9 cellular contexts compared by ENCODE assay signal in the genomic region with DNA sequence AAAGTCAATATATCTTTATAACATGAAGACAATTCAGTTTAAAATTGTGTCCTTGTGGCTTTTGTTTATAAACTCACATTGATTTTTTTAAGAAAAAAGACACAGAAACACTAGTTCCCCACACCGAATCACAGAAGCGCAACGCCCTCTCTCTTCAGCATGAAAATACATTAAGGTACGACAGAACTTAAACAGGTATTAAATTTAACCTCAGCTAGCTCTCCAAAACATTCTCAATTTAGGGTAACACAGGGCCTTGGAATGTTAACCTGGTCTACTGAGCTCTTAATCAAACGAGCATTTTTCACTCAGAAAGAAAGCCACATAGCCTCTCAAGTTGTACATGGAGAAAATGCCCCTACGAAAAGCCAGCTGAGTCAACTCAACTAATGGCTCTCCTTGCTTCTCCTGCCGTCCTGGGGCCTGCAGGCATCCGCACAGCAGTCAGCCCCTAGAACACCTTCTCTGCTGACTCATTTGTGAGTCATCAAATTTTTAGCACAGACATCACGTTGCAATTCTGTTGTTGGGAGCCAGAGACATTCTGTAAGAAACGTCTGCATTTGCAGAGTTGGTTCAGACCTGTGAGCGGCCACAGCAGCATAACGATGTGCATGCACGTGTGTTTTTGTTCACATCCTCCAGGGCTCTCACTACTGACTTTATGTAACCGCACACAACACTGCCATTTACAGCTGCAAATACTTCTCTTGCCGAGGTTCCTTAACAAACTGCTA.
A peak's percentile ranks its signal among the peaks of the same experiment; 100 is the strongest.
DNase-seq lines count a peak whose midpoint lies in the region; ATAC-seq and TF ChIP-seq lines count a peak whose summit lies in the region.
"Had no signal": no experiment of that assay in that cellular context is flagged by ENCODE, and none has a peak within 500 bp of the region (broad histone marks: within the 10 kb centered on the region; RNA-seq: fewer than 3 reads in every experiment).

No MANE protein-coding gene starts in this region.

- no peak overlapping the region for H3K27ac ChIP-seq in breast epithelium

- intact Hi-C loops in MCF 10A (cut with micrococcal nuclease) (no loop called here), breast epithelium (cut with DNase I; ENCODE audit: low total_unique reads) (no loop called here)

- H3K36me3 ChIP-seq in breast epithelium (no peaks in the 10 kb centered on the region), H7 (replicated peaks; ENCODE audit: control insufficient read depth, insufficient read depth, low read length) (no peaks in the 10 kb centered on the region)

- ATAC-seq in HG02938 (IDR thresholded peaks at IDR 0.05; ENCODE audit: unreplicated experiment) (no peak), HG02970 (IDR thresholded peaks at IDR 0.05; ENCODE audit: low FRiP score, unreplicated experiment) (no peak)

- H3K4me1 ChIP-seq in breast epithelium, result no peaks in the 10 kb centered on the region

- H3K4me3 ChIP-seq in breast epithelium (no peak overlapping the region), H7 (ENCODE audit: insufficient read depth, low read depth, low read length) (no peak overlapping the region)

- DNase-seq in MCF 10A (ENCODE audit: unreplicated experiment) (peak; percentile 96), breast epithelium (ENCODE audit: low spot score in 2 of 2) (no peak), SW 1271 (lab: John Stamatoyannopoulos, UW) (peak; percentile 95 to 97), hippocampal formation (lab: John Stamatoyannopoulos, UW) (peak; percentile 2 to 8), GF-D8 (lab: John Stamatoyannopoulos, UW) (no peak), H7 (no peak)
- DNase-seq: CD4-positive, CD25-positive, alpha-beta regulatory T cell had no signal

- peak overlapping the region; percentile 91 for H3K27ac Mint-ChIP-seq in MCF 10A (ENCODE audit: low read depth, unreplicated experiment)
- H3K27ac Mint-ChIP-seq: CD4-positive, CD25-positive, alpha-beta regulatory T cell had no signal

- peak overlapping the region; percentile 47 for H3K4me3 Mint-ChIP-seq in MCF 10A (ENCODE audit: unreplicated experiment)
- H3K4me3 Mint-ChIP-seq: CD4-positive, CD25-positive, alpha-beta regulatory T cell had no signal

- BruUV-seq in MCF 10A (replicated peaks; lab: Mats Ljungman, UMichigan), result no TSS peak

- H3K9me3 ChIP-seq in breast epithelium, result no peaks in the 10 kb centered on the region

- H3K27me3 ChIP-seq in breast epithelium, result no peaks in the 10 kb centered on the region
- no peaks in the 10 kb centered on the region for H3K27me3 ChIP-seq in H7 (ENCODE audit: control insufficient read depth, insufficient read depth, low read length)

- H3K27me3 Mint-ChIP-seq in MCF 10A (ENCODE audit: insufficient read depth, unreplicated experiment), result no peaks in the 10 kb centered on the region
- H3K27me3 Mint-ChIP-seq: CD4-positive, CD25-positive, alpha-beta regulatory T cell had no signal

- POLR2A ChIA-PET in MCF 10A (lab: Yijun Ruan, JAX), result interaction anchor here (0.7 to 2.7 kb wide), 10 partner anchors 10 to 568 kb away, joined by 3 to 11 read pairs (median 4); a partner anchor contains a TSS

- no peaks in the 10 kb centered on the region for H3K9me3 Mint-ChIP-seq in MCF 10A (ENCODE audit: unreplicated experiment)
- H3K9me3 Mint-ChIP-seq: CD4-positive, CD25-positive, alpha-beta regulatory T cell had no signal

- no peak for TF ChIP-seq CTCF in MCF 10A (IDR thresholded peaks at IDR 0.05; ENCODE audit: unreplicated experiment)
- no peak for TF ChIP-seq CTCF in breast epithelium (IDR thresholded peaks at IDR 0.05)

- TF ChIP-seq POLR2A in breast epithelium (IDR thresholded peaks at IDR 0.05), result no peak

- CTCF ChIA-PET in MCF 10A (lab: Yijun Ruan, JAX), result interaction anchor here (0.7 to 1.9 kb wide), 3 partner anchors 28 to 572 kb away, joined by 4 to 8 read pairs (median 4); no protein-coding TSS in a partner anchor

- peaks cover 31% of the 10 kb centered on the region for H3K4me1 Mint-ChIP-seq in MCF 10A (ENCODE audit: insufficient read depth, unreplicated experiment)

- H3K36me3 Mint-ChIP-seq in MCF 10A (ENCODE audit: insufficient read depth, unreplicated experiment), result peaks cover 6% of the 10 kb centered on the region

Comparison
In these comparisons a context has a peak if more than half of its experiments do, and no peak if none do; other contexts are left out.
1. DNase-seq: peak in MCF 10A (single experiment), SW 1271 (2 of 2) and hippocampal formation (2 of 2); none in breast epithelium (0 of 2), GF-D8 (single experiment) and H7 (single experiment).